Comparison of ENCODE assay signal across 9 cellular contexts in genomic region chr3:12719541-12719940, GRCh38. TPM values are rescaled to one million over a fixed set of nuclear protein-coding genes. Genes with fewer than 3 reads are reported as not detected.
DNase-seq lines count a peak whose midpoint lies in the region; ATAC-seq and TF ChIP-seq lines count a peak whose summit lies in the region.
"Had no signal": no experiment of that assay in that cellular context is flagged by ENCODE, and none has a peak within 500 bp of the region (broad histone marks: within the 10 kb centered on the region; RNA-seq: fewer than 3 reads in every experiment).

No MANE protein-coding gene starts in this region.

- H3K9ac ChIP-seq in mammary epithelial cell (ENCODE audit: insufficient read depth, low read length): no peak overlapping the region

- dilution Hi-C loops in mammary epithelial cell (cut with HindIII; ENCODE audit: low sequenced_read_pairs): no loop called here

- in situ Hi-C loops in mammary epithelial cell (cut with MboI; ENCODE audit: low sequenced_read_pairs in 2 of 2): no loop called here

- no peaks in the 10 kb centered on the region for H3K79me2 ChIP-seq in mammary epithelial cell (ENCODE audit: insufficient read depth, low read length)

- peak overlapping the region in 2 of 3 experiments; percentile 24 for H3K4me3 ChIP-seq in mammary epithelial cell (replicated peaks in 1 of 3; ENCODE audit: insufficient read depth in 1 of 3, low read depth in 2 of 3, low read length in 3 of 3)

- no peaks in the 10 kb centered on the region for H3K9me3 Mint-ChIP-seq in stimulated activated naive CD8-positive, alpha-beta T cell treated with anti-CD3 and anti-CD28 coated beads, Interleukin-15, Interleukin-2, amounts not matched to agents 100 ng/mL and 50 ng/mL, for 24 hours
- H3K9me3 Mint-ChIP-seq in natural killer cell: no peaks in the 10 kb centered on the region

- CTCF ChIA-PET in mammary epithelial cell (lab: Charles Lee; ENCODE audit: low non-redundant PET): interaction anchor here (0.8 kb wide), 1 partner anchor 10 kb away, joined by 6 read pairs; no protein-coding TSS in a partner anchor

- H3K36me3 Mint-ChIP-seq in stimulated activated naive CD8-positive, alpha-beta T cell treated with anti-CD3 and anti-CD28 coated beads, Interleukin-15, Interleukin-2, amounts not matched to agents 100 ng/mL and 50 ng/mL, for 24 hours (ENCODE audit: low read depth): no peaks in the 10 kb centered on the region
- H3K36me3 Mint-ChIP-seq in natural killer cell: no peaks in the 10 kb centered on the region

- H2AFZ ChIP-seq in mammary epithelial cell (ENCODE audit: low read depth, low read length): peak overlapping the region; percentile 77

- no peaks in the 10 kb centered on the region for H4K20me1 ChIP-seq in mammary epithelial cell (ENCODE audit: insufficient read depth, low read length)

- BruUV-seq in mammary epithelial cell (replicated peaks; lab: Mats Ljungman, UMichigan): no TSS peak

- H3K36me3 ChIP-seq in mammary epithelial cell (ENCODE audit: insufficient read depth, low read length): no peaks in the 10 kb centered on the region

- TF ChIP-seq CTCF in mammary epithelial cell (conservative IDR thresholded peaks at IDR 0.05 in 1 of 2, IDR thresholded peaks at IDR 0.05 in 1 of 2; ENCODE audit: extremely low read depth in 1 of 2, insufficient read depth in 1 of 2, low read depth in 1 of 2, low read length in 2 of 2) (no peak), natural killer cell (IDR thresholded peaks at IDR 0.05) (no peak)

- no peak overlapping the region for H3K27ac Mint-ChIP-seq in stimulated activated naive CD8-positive, alpha-beta T cell treated with anti-CD3 and anti-CD28 coated beads, Interleukin-15, Interleukin-2, amounts not matched to agents 100 ng/mL and 50 ng/mL, for 24 hours
- H3K27ac Mint-ChIP-seq in natural killer cell: peak overlapping the region; percentile 43 to 85

- intact Hi-C loops in mammary epithelial cell (cut with micrococcal nuclease): no loop called here
- intact Hi-C loops in natural killer cell (cut with micrococcal nuclease): no loop called here

- H3K4me2 ChIP-seq in mammary epithelial cell (ENCODE audit: insufficient read depth, low read depth, low read length): peak overlapping the region; percentile 83

- H3K27me3 ChIP-seq in mammary epithelial cell (ENCODE audit: insufficient read depth, low read length): no peaks in the 10 kb centered on the region

- no peaks in the 10 kb centered on the region for H3K9me3 ChIP-seq in mammary epithelial cell (replicated peaks; ENCODE audit: insufficient read depth, low read length)

- DNase-seq in stimulated activated naive CD8-positive, alpha-beta T cell treated with anti-CD3 and anti-CD28 coated beads, Interleukin-15, Interleukin-2, amounts not matched to agents 100 U/mL and 50 U/mL, for 24 hours: no peak
- DNase-seq in mammary epithelial cell (no peak), natural killer cell (no peak), T-helper 1 cell (no peak), hepatic stellate cell (ENCODE audit: low spot score) (no peak), ureter (ENCODE audit: low spot score) (no peak)

- peaks cover 9% of the 10 kb centered on the region for H3K4me1 Mint-ChIP-seq in stimulated activated naive CD8-positive, alpha-beta T cell treated with anti-CD3 and anti-CD28 coated beads, Interleukin-15, Interleukin-2, amounts not matched to agents 100 ng/mL and 50 ng/mL, for 24 hours (ENCODE audit: low read depth)
- H3K4me1 Mint-ChIP-seq in natural killer cell: peaks cover 12% of the 10 kb centered on the region in 2 donors

- H3K27me3 Mint-ChIP-seq in stimulated activated naive CD8-positive, alpha-beta T cell treated with anti-CD3 and anti-CD28 coated beads, Interleukin-15, Interleukin-2, amounts not matched to agents 100 ng/mL and 50 ng/mL, for 24 hours: no peaks in the 10 kb centered on the region
- peaks cover 0 to 4% of the 10 kb centered on the region in 2 donors for H3K27me3 Mint-ChIP-seq in natural killer cell (ENCODE audit: low read depth in 2 of 2)

- H3K4me3 Mint-ChIP-seq in stimulated activated naive CD8-positive, alpha-beta T cell treated with anti-CD3 and anti-CD28 coated beads, Interleukin-15, Interleukin-2, amounts not matched to agents 100 ng/mL and 50 ng/mL, for 24 hours: peak overlapping the region; percentile 71
- H3K4me3 Mint-ChIP-seq in natural killer cell: peak overlapping the region; percentile 56

- ATAC-seq in stimulated activated naive CD8-positive, alpha-beta T cell treated with anti-CD3 and anti-CD28 coated beads, Interleukin-15, Interleukin-2, amounts not matched to agents 100 U/mL and 50 U/mL, for 24 hours: no peak
- ATAC-seq in natural killer cell: peak in 2 of 3 donors; percentile 4 to 8
- ATAC-seq in HG03196 (IDR thresholded peaks at IDR 0.05; ENCODE audit: unreplicated experiment): no peak

- 36% methylated on average over 7 of the region's 7 CpGs for WGBS in mammary epithelial cell (ENCODE audit: low coverage, missing lambda C conversion rate)

- H3K4me1 ChIP-seq in mammary epithelial cell (ENCODE audit: insufficient read depth, low read length): peaks cover 4% of the 10 kb centered on the region

- H3K27ac ChIP-seq in mammary epithelial cell (ENCODE audit: insufficient read depth, low read depth, low read length): no peak overlapping the region

RNA-seq across cellular contexts. Expression of gene TMEM40, which starts 39.5 kb away (rescaled TPM):
- total RNA-seq in mammary epithelial cell (100 to 1,000 TPM in 1 of 2 donors, 10 to 100 TPM in 1; 53.3 to 224 TPM), natural killer cell (1 to 10 TPM in 2 of 3 donors, not detected in 1; 5.3 to 6.5 TPM), ureter (63.3 TPM)
- 124 TPM for polyA plus RNA-seq in mammary epithelial cell
- polyA minus RNA-seq in mammary epithelial cell: 126 TPM
- total RNA-seq: myocyte had no signal

RNA-seq across cellular contexts. Expression of gene RAF1, which starts 55.6 kb away (rescaled TPM):
- total RNA-seq in mammary epithelial cell (10 to 100 TPM; 68.1 to 72.8 TPM), natural killer cell (100 to 1,000 TPM; 142 to 168 (median 156) TPM), ureter (95.5 TPM)
- polyA plus RNA-seq in mammary epithelial cell: 66.3 TPM
- 75.0 TPM for polyA minus RNA-seq in mammary epithelial cell

Comparison
In these comparisons a context has a peak if more than half of its experiments do, and no peak if none do; other contexts are left out.
1. ATAC-seq: peak in natural killer cell (2 of 3); none in stimulated activated naive CD8-positive, alpha-beta T cell treated with anti-CD3 and anti-CD28 coated beads, Interleukin-15, Interleukin-2, amounts not matched to agents 100 U/mL and 50 U/mL, for 24 hours (single experiment) and HG03196 (single experiment).